Comparison of ENCODE assay signal across 8 cellular contexts in genomic region chr6:786946-787763, GRCh38.
DNase-seq lines count a peak whose midpoint lies in the region; ATAC-seq and TF ChIP-seq lines count a peak whose summit lies in the region.

No MANE protein-coding gene starts in this region.

- peaks cover 16% of the 10 kb centered on the region for H3K4me1 Mint-ChIP-seq in activated CD4-positive, alpha-beta T cell treated with anti-CD3 and anti-CD28 coated beads, Interleukin-2, amount 10 ng/mL, durations not matched to agents 24 days and 14 days

- H3F3A ChIP-seq in MM.1S (ENCODE audit: insufficient read depth, low read length): no peaks in the 10 kb centered on the region

- no peaks in the 10 kb centered on the region for H3K36me3 ChIP-seq in MM.1S (replicated peaks; ENCODE audit: insufficient read depth, low read length)
- H3K36me3 ChIP-seq in colonic mucosa: no peaks in the 10 kb centered on the region
- no peaks in the 10 kb centered on the region for H3K36me3 ChIP-seq in sigmoid colon

- no peaks in the 10 kb centered on the region for H3K4me1 ChIP-seq in MM.1S (ENCODE audit: low read length)
- H3K4me1 ChIP-seq in colonic mucosa: no peaks in the 10 kb centered on the region
- no peaks in the 10 kb centered on the region for H3K4me1 ChIP-seq in sigmoid colon

- no peaks in the 10 kb centered on the region for H3K79me2 ChIP-seq in MM.1S (ENCODE audit: low read length)

- TF ChIP-seq CTCF in MM.1S (IDR thresholded peaks at IDR 0.05; ENCODE audit: low read length) (peak; percentile 82), colonic mucosa (IDR thresholded peaks at IDR 0.05) (peak; percentile 62), sigmoid colon (IDR thresholded peaks at IDR 0.05) (peak in 3 of 4 experiments; percentile 7 to 45 (median 42))

- H3K27me3 ChIP-seq in MM.1S (replicated peaks; ENCODE audit: insufficient read depth, low read length) (no peaks in the 10 kb centered on the region), colonic mucosa (no peaks in the 10 kb centered on the region), sigmoid colon (peaks cover 0 to 20% (median 0%) of the 10 kb centered on the region in 3 donors)

- no peaks in the 10 kb centered on the region for H4K20me1 ChIP-seq in MM.1S (ENCODE audit: insufficient read depth, low read length)

- H3K4me3 Mint-ChIP-seq in activated CD4-positive, alpha-beta T cell treated with anti-CD3 and anti-CD28 coated beads, Interleukin-2, amount 10 ng/mL, durations not matched to agents 24 days and 14 days: no peak overlapping the region

- DNase-seq in activated CD4-positive, alpha-beta T cell treated with anti-CD3 and anti-CD28 coated beads, Interleukin-2, amount 10 ng/mL, durations not matched to agents 24 days and 14 days: peak; percentile 68
- no peak for DNase-seq in activated CD4-positive, alpha-beta T cell treated with anti-CD3 and anti-CD28 coated beads, Interleukin-2, amount 50 U/mL, for 1 hour
- DNase-seq in MM.1S (peak; percentile 20), colonic mucosa (no peak), sigmoid colon (no peak), NCI-H345 (lab: John Stamatoyannopoulos, UW) (no peak), cortex of kidney (lab: John Stamatoyannopoulos, UW) (no peak)

- peaks cover 3% of the 10 kb centered on the region for H3K9me3 Mint-ChIP-seq in activated CD4-positive, alpha-beta T cell treated with anti-CD3 and anti-CD28 coated beads, Interleukin-2, amount 10 ng/mL, durations not matched to agents 24 days and 14 days

- H3K9ac ChIP-seq in MM.1S (ENCODE audit: low read length) (no peak overlapping the region), colonic mucosa (ENCODE audit: low read depth in 2 of 2, low read length in 2 of 2) (no peak overlapping the region)

- H3K9me2 ChIP-seq in MM.1S (replicated peaks; ENCODE audit: insufficient read depth, low read length): no peaks in the 10 kb centered on the region

- H3K27ac ChIP-seq in MM.1S (ENCODE audit: low read length) (no peak overlapping the region), colonic mucosa (no peak overlapping the region), sigmoid colon (no peak overlapping the region)

- H3K9me3 ChIP-seq in MM.1S (replicated peaks; ENCODE audit: insufficient read depth, low read length): no peaks in the 10 kb centered on the region
- no peaks in the 10 kb centered on the region for H3K9me3 ChIP-seq in colonic mucosa
- H3K9me3 ChIP-seq in sigmoid colon: no peaks in the 10 kb centered on the region

- H3K4me2 ChIP-seq in MM.1S (ENCODE audit: low read depth, low read length): no peak overlapping the region

- peaks cover 10% of the 10 kb centered on the region for H3K27me3 Mint-ChIP-seq in activated CD4-positive, alpha-beta T cell treated with anti-CD3 and anti-CD28 coated beads, Interleukin-2, amount 10 ng/mL, durations not matched to agents 24 days and 14 days

- H3K36me3 Mint-ChIP-seq in activated CD4-positive, alpha-beta T cell treated with anti-CD3 and anti-CD28 coated beads, Interleukin-2, amount 10 ng/mL, durations not matched to agents 24 days and 14 days (ENCODE audit: low read depth): peaks cover 2% of the 10 kb centered on the region

- peak overlapping the region; percentile 81 for H3K27ac Mint-ChIP-seq in activated CD4-positive, alpha-beta T cell treated with anti-CD3 and anti-CD28 coated beads, Interleukin-2, amount 10 ng/mL, durations not matched to agents 24 days and 14 days

- WGBS in sigmoid colon, 2 donors: 71 to 80% methylated on average over 12 of the region's 12 CpGs

- no peak for TF ChIP-seq POLR2A in sigmoid colon (IDR thresholded peaks at IDR 0.05)

- intact Hi-C loops in activated CD4-positive, alpha-beta T cell treated with anti-CD3 and anti-CD28 coated beads, Interleukin-2, amount 10 ng/mL, durations not matched to agents 24 days and 14 days (cut with micrococcal nuclease): loop anchor here (2.0 to 5.0 kb wide), 3 partner anchors 75 to 400 kb away; no protein-coding TSS in a partner anchor
- intact Hi-C loops in colonic mucosa (cut with DNase I) (loop anchor here (5.0 kb wide), 1 partner anchor 195 kb away; no protein-coding TSS in a partner anchor), sigmoid colon (cut with DNase I) (loop anchor here (5.0 kb wide), 1 partner anchor 160 kb away; no protein-coding TSS in a partner anchor)

- H3K4me3 ChIP-seq in MM.1S (ENCODE audit: low read length): no peak overlapping the region
- H3K4me3 ChIP-seq in colonic mucosa: no peak overlapping the region
- H3K4me3 ChIP-seq in sigmoid colon: no peak overlapping the region

- ATAC-seq in HG02852 (IDR thresholded peaks at IDR 0.05; ENCODE audit: unreplicated experiment): no peak

- no peak overlapping the region for H2AFZ ChIP-seq in MM.1S (ENCODE audit: low read length)

- no peak for TF ChIP-seq EP300 in sigmoid colon (IDR thresholded peaks at IDR 0.05)

Comparison
In these comparisons a context has a peak if more than half of its experiments do, and no peak if none do; other contexts are left out.
1. DNase-seq: peak in activated CD4-positive, alpha-beta T cell treated with anti-CD3 and anti-CD28 coated beads, Interleukin-2, amount 10 ng/mL, durations not matched to agents 24 days and 14 days (single experiment) and MM.1S (single experiment); none in activated CD4-positive, alpha-beta T cell treated with anti-CD3 and anti-CD28 coated beads, Interleukin-2, amount 50 U/mL, for 1 hour (single experiment), colonic mucosa (single experiment), sigmoid colon (single experiment), NCI-H345 (single experiment) and cortex of kidney (single experiment).
2. Peak in every context shown above with its lines, with median percentiles within 50 percentile points of each other: CTCF ChIP-seq.